8 cellular contexts compared by ENCODE assay signal in genomic region chr6:52360601-52361346, GRCh38. TPM values are rescaled to one million over a fixed set of nuclear protein-coding genes. Genes with fewer than 3 reads are reported as not detected.
DNase-seq lines count a peak whose midpoint lies in the region; ATAC-seq and TF ChIP-seq lines count a peak whose summit lies in the region.

No MANE protein-coding gene starts in this region.

- POLR2A ChIA-PET in activated CD4-positive, alpha-beta memory T cell treated with anti-CD3 and anti-CD28 coated beads, Interleukin-2, amount 10 ng/mL, durations not matched to agents 7 days and 5 days (lab: Charles Lee), result interaction anchor here (2.5 to 7.2 kb wide), 2 partner anchors 9 to 76 kb away, joined by 14 to 64 read pairs; partner anchors contain the start of gene MCM3
- POLR2A ChIA-PET in activated CD4-positive, alpha-beta memory T cell treated with anti-CD3 and anti-CD28 coated beads for 36 hours (lab: Charles Lee), result interaction anchor here (3.4 kb wide), 1 partner anchor 76 kb away, joined by 44 read pairs; the partner anchor contains the start of gene MCM3
- POLR2A ChIA-PET in PC-9 (lab: Charles Lee; ENCODE audit: unreplicated experiment), result no interaction called here

- H3K36me3 ChIP-seq in PC-9 (ENCODE audit: low read depth) (no peaks in the 10 kb centered on the region), smooth muscle cell (ENCODE audit: low read depth) (no peaks in the 10 kb centered on the region)

- BruUV-seq in PC-9 (replicated peaks; lab: Mats Ljungman, UMichigan), result no TSS peak

- 0 out of 2 replicates have a peak, but pooled peaks cover 10% of the 10 kb centered on the region for H3F3A ChIP-seq in PC-9 (ENCODE audit: insufficient read depth, low read depth)
- peaks cover 15% of the 10 kb centered on the region for H3F3A ChIP-seq in smooth muscle cell (ENCODE audit: low read depth)

- no peak for TF ChIP-seq CTCF in PC-9 (conservative IDR thresholded peaks at IDR 0.05)
- TF ChIP-seq CTCF in smooth muscle cell (IDR thresholded peaks at IDR 0.05; ENCODE audit: borderline replicate concordance, insufficient read depth, poor library complexity, severe bottlenecking), result no peak

- no peaks in the 10 kb centered on the region for H3K27me3 Mint-ChIP-seq in activated CD4-positive, alpha-beta memory T cell treated with anti-CD3 and anti-CD28 coated beads, Interleukin-2, amount 10 ng/mL, durations not matched to agents 7 days and 5 days
- no peaks in the 10 kb centered on the region for H3K27me3 Mint-ChIP-seq in activated CD4-positive, alpha-beta memory T cell treated with anti-CD3 and anti-CD28 coated beads for 36 hours

- peaks cover 9% of the 10 kb centered on the region; the same call in 1 of the 2 replicates for H3K4me1 ChIP-seq in PC-9 (replicated peaks; ENCODE audit: insufficient read depth)
- H3K4me1 ChIP-seq in smooth muscle cell (ENCODE audit: low read depth), result no peaks in the 10 kb centered on the region

- 28% methylated on average over 11 of the region's 11 CpGs for WGBS in smooth muscle cell (ENCODE audit: low lambda C conversion rate)

- ATAC-seq in esophagus mucosa, result peak; percentile 54
- ATAC-seq in HG02840 (IDR thresholded peaks at IDR 0.05; ENCODE audit: low FRiP score, unreplicated experiment), result no peak

- H3K4me3 ChIP-seq in PC-9, result no peak overlapping the region
- H3K4me3 ChIP-seq in smooth muscle cell, result no peak overlapping the region

- H3K36me3 Mint-ChIP-seq in activated CD4-positive, alpha-beta memory T cell treated with anti-CD3 and anti-CD28 coated beads, Interleukin-2, amount 10 ng/mL, durations not matched to agents 7 days and 5 days (ENCODE audit: low read depth), result peaks cover 7% of the 10 kb centered on the region
- H3K36me3 Mint-ChIP-seq in activated CD4-positive, alpha-beta memory T cell treated with anti-CD3 and anti-CD28 coated beads for 36 hours, result no peaks in the 10 kb centered on the region

- no peaks in the 10 kb centered on the region for H3K27me3 ChIP-seq in PC-9 (ENCODE audit: insufficient read depth, low read depth)
- no peaks in the 10 kb centered on the region for H3K27me3 ChIP-seq in smooth muscle cell (ENCODE audit: low read depth)

- H3K27ac Mint-ChIP-seq in activated CD4-positive, alpha-beta memory T cell treated with anti-CD3 and anti-CD28 coated beads, Interleukin-2, amount 10 ng/mL, durations not matched to agents 7 days and 5 days, result no peak overlapping the region
- no peak overlapping the region for H3K27ac Mint-ChIP-seq in activated CD4-positive, alpha-beta memory T cell treated with anti-CD3 and anti-CD28 coated beads for 36 hours

- H3K79me2 ChIP-seq in PC-9 (ENCODE audit: low read depth) (no peaks in the 10 kb centered on the region), smooth muscle cell (ENCODE audit: low read depth) (peaks cover 13% of the 10 kb centered on the region)

- H3K27ac ChIP-seq in PC-9 (no peak overlapping the region), smooth muscle cell (ENCODE audit: low read depth) (peak overlapping the region; percentile 67)

- H3K9ac ChIP-seq in smooth muscle cell (ENCODE audit: low read depth), result no peak overlapping the region

- H2AFZ ChIP-seq in PC-9 (no peak overlapping the region), smooth muscle cell (ENCODE audit: low read depth) (peak overlapping the region; percentile 0)

- peak overlapping the region; percentile 75 for H3K4me3 Mint-ChIP-seq in activated CD4-positive, alpha-beta memory T cell treated with anti-CD3 and anti-CD28 coated beads, Interleukin-2, amount 10 ng/mL, durations not matched to agents 7 days and 5 days
- no peak overlapping the region for H3K4me3 Mint-ChIP-seq in activated CD4-positive, alpha-beta memory T cell treated with anti-CD3 and anti-CD28 coated beads for 36 hours

- H3K9me3 Mint-ChIP-seq in activated CD4-positive, alpha-beta memory T cell treated with anti-CD3 and anti-CD28 coated beads, Interleukin-2, amount 10 ng/mL, durations not matched to agents 7 days and 5 days, result no peaks in the 10 kb centered on the region
- H3K9me3 Mint-ChIP-seq in activated CD4-positive, alpha-beta memory T cell treated with anti-CD3 and anti-CD28 coated beads for 36 hours, result no peaks in the 10 kb centered on the region

- H4K20me1 ChIP-seq in PC-9 (ENCODE audit: insufficient read depth) (no peaks in the 10 kb centered on the region), smooth muscle cell (ENCODE audit: low read depth) (no peaks in the 10 kb centered on the region)

- H3K4me2 ChIP-seq in PC-9 (peak overlapping the region; percentile 11), smooth muscle cell (peak overlapping the region; percentile 90)

- H3K9me3 ChIP-seq in PC-9 (ENCODE audit: insufficient read depth, low read depth), result no peaks in the 10 kb centered on the region
- no peaks in the 10 kb centered on the region for H3K9me3 ChIP-seq in smooth muscle cell (replicated peaks; ENCODE audit: low read depth)

- no peaks in the 10 kb centered on the region for H3K9me2 ChIP-seq in PC-9 (ENCODE audit: insufficient read depth)

- peaks cover 29% of the 10 kb centered on the region for H3K4me1 Mint-ChIP-seq in activated CD4-positive, alpha-beta memory T cell treated with anti-CD3 and anti-CD28 coated beads, Interleukin-2, amount 10 ng/mL, durations not matched to agents 7 days and 5 days
- peaks cover 28% of the 10 kb centered on the region for H3K4me1 Mint-ChIP-seq in activated CD4-positive, alpha-beta memory T cell treated with anti-CD3 and anti-CD28 coated beads for 36 hours (ENCODE audit: low read depth)

- DNase-seq in activated CD4-positive, alpha-beta memory T cell treated with anti-CD3 and anti-CD28 coated beads, Interleukin-2, amount 10 ng/mL, durations not matched to agents 7 days and 5 days, result no peak
- DNase-seq in activated CD4-positive, alpha-beta memory T cell treated with anti-CD3 and anti-CD28 coated beads for 36 hours, result no peak
- DNase-seq in PC-9 (no peak), smooth muscle cell (lab: John Stamatoyannopoulos, UW; ENCODE audit: unreplicated experiment) (no peak), mucosa of gallbladder (ENCODE audit: low spot score) (no peak), OCI-M1 (lab: John Stamatoyannopoulos, UW) (no peak)

- CTCF ChIA-PET in activated CD4-positive, alpha-beta memory T cell treated with anti-CD3 and anti-CD28 coated beads, Interleukin-2, amount 10 ng/mL, durations not matched to agents 7 days and 5 days (lab: Charles Lee), result interaction anchor here (1.3 to 4.7 kb wide), 2 partner anchors 10 to 76 kb away, joined by 3 to 63 read pairs; partner anchors contain the start of gene MCM3
- CTCF ChIA-PET in activated CD4-positive, alpha-beta memory T cell treated with anti-CD3 and anti-CD28 coated beads for 36 hours (lab: Charles Lee), result interaction anchor here (0.9 to 4.4 kb wide), 3 partner anchors 11 to 74 kb away, joined by 3 to 52 read pairs (median 3); no protein-coding TSS in a partner anchor
- CTCF ChIA-PET in PC-9 (lab: Charles Lee), result no interaction called here

- intact Hi-C loops in activated CD4-positive, alpha-beta memory T cell treated with anti-CD3 and anti-CD28 coated beads for 36 hours (cut with micrococcal nuclease), result loop anchor here (1.0 kb wide), 1 partner anchor 34 kb away; no protein-coding TSS in a partner anchor
- intact Hi-C loops in PC-9 (cut with micrococcal nuclease; ENCODE audit: unreplicated experiment), result no loop called here

RNA-seq across cellular contexts. Expression of gene PAQR8, which starts 1.2 kb away (rescaled TPM):
- 10 to 100 TPM; 12.8 to 14.1 TPM for total RNA-seq in activated CD4-positive, alpha-beta memory T cell treated with anti-CD3 and anti-CD28 coated beads, Interleukin-2, amount 10 ng/mL, durations not matched to agents 7 days and 5 days
- total RNA-seq in activated CD4-positive, alpha-beta memory T cell treated with anti-CD3 and anti-CD28 coated beads for 36 hours, result 10 to 100 TPM; 11.2 to 12.2 TPM
- total RNA-seq in PC-9 (2021) (3.7 and 4.1 TPM in 2 replicates), esophagus mucosa (3.5 TPM), smooth muscle cell (6.1 and 8.4 TPM in 2 replicates), mucosa of gallbladder (23.2 TPM)
- polyA plus RNA-seq in smooth muscle cell, result 4.3 and 7.8 TPM in 2 replicates

RNA-seq across cellular contexts. Expression of gene EFHC1, which starts 59.4 kb away (rescaled TPM):
- 1 to 10 TPM; 1.6 to 3.4 TPM for total RNA-seq in activated CD4-positive, alpha-beta memory T cell treated with anti-CD3 and anti-CD28 coated beads, Interleukin-2, amount 10 ng/mL, durations not matched to agents 7 days and 5 days
- total RNA-seq in activated CD4-positive, alpha-beta memory T cell treated with anti-CD3 and anti-CD28 coated beads for 36 hours, result 1 to 10 TPM; 1.9 to 3.1 TPM
- total RNA-seq in PC-9 (2021) (35.8 and 45.0 TPM in 2 replicates), esophagus mucosa (10.8 TPM), smooth muscle cell (17.4 and 25.9 TPM in 2 replicates), mucosa of gallbladder (27.8 TPM)
- 11.0 and 17.1 TPM in 2 replicates for polyA plus RNA-seq in smooth muscle cell
